In the genomic region with DNA sequence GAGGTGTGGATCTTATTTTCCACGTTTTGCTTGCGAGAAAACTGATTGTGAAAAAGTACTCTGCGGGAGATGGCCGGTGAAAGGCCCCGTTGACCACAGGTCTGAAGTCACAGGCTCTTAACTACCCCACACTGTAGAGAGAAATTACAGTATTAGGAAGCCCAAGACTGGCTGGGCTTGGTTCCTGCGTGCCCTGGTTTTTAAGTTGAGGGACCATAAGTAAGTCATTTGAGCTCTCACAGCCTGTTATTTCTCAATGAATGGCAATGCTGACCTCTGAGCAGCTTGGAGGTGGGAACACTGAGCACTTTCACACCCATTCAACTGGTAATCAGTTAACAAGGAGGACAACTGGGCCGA, we compare ENCODE assay signal across 9 cellular contexts. TPM values are rescaled to one million over a fixed set of nuclear protein-coding genes. Genes with fewer than 3 reads are reported as not detected.
DNase-seq lines count a peak whose midpoint lies in the region; ATAC-seq and TF ChIP-seq lines count a peak whose summit lies in the region.
"Had no signal": no experiment of that assay in that cellular context is flagged by ENCODE, and none has a peak within 500 bp of the region (broad histone marks: within the 10 kb centered on the region; RNA-seq: fewer than 3 reads in every experiment).

No MANE protein-coding gene starts in this region.

- TF ChIP-seq CTCF in coronary artery (IDR thresholded peaks at IDR 0.05) = no peak
- no peak for TF ChIP-seq CTCF in omental fat pad (IDR thresholded peaks at IDR 0.05)

- peak overlapping the region; percentile 64 to 80 for H3K27ac ChIP-seq in coronary artery
- H3K27ac ChIP-seq: KMS-11 had no signal

- DNase-seq in coronary artery (ENCODE audit: low spot score) (no peak), omental fat pad (ENCODE audit: low spot score) (no peak), posterior vena cava (ENCODE audit: low spot score) (no peak)
- no peak for DNase-seq in activated naive CD4-positive, alpha-beta T cell (lab: John Stamatoyannopoulos, UW)

- intact Hi-C loops in posterior vena cava (cut with DNase I) = loop anchor here in 1 of 2 donors (5.0 kb wide), 1 partner anchor 1258 kb away; no protein-coding TSS in a partner anchor

- ATAC-seq in GM18870 (IDR thresholded peaks at IDR 0.05; ENCODE audit: unreplicated experiment) (peak; percentile 23), HG03097 (IDR thresholded peaks at IDR 0.05; ENCODE audit: low FRiP score, unreplicated experiment) (peak; percentile 29), omental fat pad (ENCODE audit: low FRiP score) (peak; percentile 23), GM21723 (IDR thresholded peaks at IDR 0.05; ENCODE audit: unreplicated experiment) (no peak), GM19455 (IDR thresholded peaks at IDR 0.05; ENCODE audit: unreplicated experiment) (no peak)

- H3K4me3 ChIP-seq in coronary artery = peak overlapping the region; percentile 87

RNA-seq across cellular contexts. Expression of a gene that starts 0.4 kb away (rescaled TPM):
- total RNA-seq in omental fat pad (10 to 100 TPM in 1 of 4 donors, 1 to 10 TPM in 2, not detected in 1; 1.9 to 11.8 (median 4.0) TPM), posterior vena cava (under 1 TPM; 0.86 to 0.97 TPM)

Comparison
In these comparisons a context has a peak if more than half of its experiments do, and no peak if none do; other contexts are left out.
1. ATAC-seq: peak in GM18870 (single experiment), HG03097 (single experiment) and omental fat pad (single experiment); none in GM21723 (single experiment) and GM19455 (single experiment).